In the genomic region with DNA sequence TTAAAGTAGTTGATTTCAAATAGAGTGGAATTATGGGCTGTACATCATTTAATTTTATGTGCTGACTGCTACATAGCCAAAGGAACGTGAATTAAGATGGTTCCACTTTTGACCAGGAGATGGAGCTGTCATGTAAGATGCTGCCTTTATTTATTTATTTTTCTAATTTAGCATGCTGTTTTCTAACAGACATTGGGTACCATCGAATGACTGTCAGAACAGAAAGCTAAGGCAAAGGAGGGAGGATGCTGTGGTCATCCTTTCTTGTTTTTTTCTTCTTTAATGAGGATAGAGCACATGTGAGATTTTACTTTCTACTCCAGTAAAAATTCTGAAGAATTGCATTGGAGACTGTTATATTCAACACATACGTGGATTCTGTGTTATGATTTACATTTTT, we compare ENCODE assay signal across 9 cellular contexts. TPM values are rescaled to one million over a fixed set of nuclear protein-coding genes. Genes with fewer than 3 reads are reported as not detected.
DNase-seq lines count a peak whose midpoint lies in the region; ATAC-seq and TF ChIP-seq lines count a peak whose summit lies in the region.
"Had no signal": no experiment of that assay in that cellular context is flagged by ENCODE, and none has a peak within 500 bp of the region (broad histone marks: within the 10 kb centered on the region; RNA-seq: fewer than 3 reads in every experiment).

A gene (plus strand): TSS at position 185 of the 400 bp plus-strand sequence. CDS start 56,410 bp downstream, outside the sequence.

- intact Hi-C loops in CD8-positive, alpha-beta T cell (cut with DNase I, micrococcal nuclease): no loop called here

- H3K9me3 Mint-ChIP-seq in CD8-positive, alpha-beta T cell: no peaks in the 10 kb centered on the region
- H3K9me3 Mint-ChIP-seq in progenitor cell of endocrine pancreas (ENCODE audit: low read depth): no peaks in the 10 kb centered on the region

- TF ChIP-seq CTCF in CD8-positive, alpha-beta T cell (IDR thresholded peaks at IDR 0.05): peak; percentile 26
- TF ChIP-seq CTCF in fibroblast of villous mesenchyme (IDR thresholded peaks at IDR 0.05; ENCODE audit: insufficient read depth, low read depth, low read length) (peak; percentile 63), progenitor cell of endocrine pancreas (IDR thresholded peaks at IDR 0.05; ENCODE audit: unreplicated experiment) (peak; percentile 87)

- no peak within 1 kb of the TSS for H3K4me3 ChIP-seq in CD8-positive, alpha-beta T cell (ENCODE audit: low read depth, low read length)
- no peak within 1 kb of the TSS for H3K4me3 ChIP-seq in fibroblast of villous mesenchyme (ENCODE audit: low read depth, low read length)
- H3K4me3 ChIP-seq: SJSA1 had no signal

- CTCF ChIA-PET in CD8-positive, alpha-beta T cell (lab: Charles Lee): interaction anchor here (0.6 to 1.6 kb wide), 3 partner anchors 19 to 596 kb away, joined by 3 to 6 read pairs (median 3); no protein-coding TSS in a partner anchor

- no peaks in the 10 kb centered on the region for H3K4me1 Mint-ChIP-seq in CD8-positive, alpha-beta T cell (ENCODE audit: low read depth)
- no peaks in the 10 kb centered on the region for H3K4me1 Mint-ChIP-seq in progenitor cell of endocrine pancreas (ENCODE audit: low read depth)

- no peak within 1 kb of the TSS for H3K27ac ChIP-seq in CD8-positive, alpha-beta T cell (ENCODE audit: low read depth, low read length)
- H3K27ac ChIP-seq: SJSA1 had no signal

- H3K27ac Mint-ChIP-seq in CD8-positive, alpha-beta T cell: no peak within 1 kb of the TSS
- H3K27ac Mint-ChIP-seq in progenitor cell of endocrine pancreas: no peak within 1 kb of the TSS

- no peaks in the 10 kb centered on the region for H3K27me3 ChIP-seq in CD8-positive, alpha-beta T cell (ENCODE audit: insufficient read depth, low read length)
- H3K27me3 ChIP-seq: SJSA1 had no signal

- H3K36me3 ChIP-seq in CD8-positive, alpha-beta T cell (ENCODE audit: insufficient read depth, low read length): no peaks in the 10 kb centered on the region
- H3K36me3 ChIP-seq: SJSA1 had no signal

- H3K4me3 Mint-ChIP-seq in CD8-positive, alpha-beta T cell: no peak within 1 kb of the TSS
- no peak within 1 kb of the TSS for H3K4me3 Mint-ChIP-seq in progenitor cell of endocrine pancreas (ENCODE audit: low read depth)

- DNase-seq in CD8-positive, alpha-beta T cell: no peak
- peak; percentile 19 for DNase-seq in KG1 (lab: John Stamatoyannopoulos, UW)
- peak; percentile 41 for DNase-seq in RPMI8226
- peak; percentile 51 for DNase-seq in fibroblast of villous mesenchyme (ENCODE audit: low read depth)
- DNase-seq in progenitor cell of endocrine pancreas (ENCODE audit: low spot score, unreplicated experiment): no peak

- POLR2A ChIA-PET in CD8-positive, alpha-beta T cell (lab: Charles Lee): no interaction called here

- H3K9me3 ChIP-seq in CD8-positive, alpha-beta T cell (ENCODE audit: low read length): no peaks in the 10 kb centered on the region
- H3K9me3 ChIP-seq: SJSA1 had no signal

- H3K27me3 Mint-ChIP-seq in CD8-positive, alpha-beta T cell (ENCODE audit: low read depth): no peaks in the 10 kb centered on the region
- H3K27me3 Mint-ChIP-seq in progenitor cell of endocrine pancreas: peaks cover 9% of the 10 kb centered on the region

- no peak for ATAC-seq in CD8-positive, alpha-beta T cell
- peak; percentile 82 for ATAC-seq in GM18870 (IDR thresholded peaks at IDR 0.05; ENCODE audit: unreplicated experiment)
- no peak for ATAC-seq in HG02678 (IDR thresholded peaks at IDR 0.05; ENCODE audit: unreplicated experiment)
- no peak for ATAC-seq in HG02571 (IDR thresholded peaks at IDR 0.05; ENCODE audit: unreplicated experiment)

- H3K4me1 ChIP-seq in CD8-positive, alpha-beta T cell (ENCODE audit: insufficient read depth, low read length): no peaks in the 10 kb centered on the region
- H3K4me1 ChIP-seq: SJSA1 had no signal

- H3K36me3 Mint-ChIP-seq in CD8-positive, alpha-beta T cell: no peaks in the 10 kb centered on the region
- no peaks in the 10 kb centered on the region for H3K36me3 Mint-ChIP-seq in progenitor cell of endocrine pancreas (ENCODE audit: insufficient read depth)

RNA-seq across cellular contexts. Expression of the gene that starts here (rescaled TPM):
- not detected for total RNA-seq in CD8-positive, alpha-beta T cell
- total RNA-seq in fibroblast of villous mesenchyme: 2.3 and 11.7 TPM in 2 replicates
- total RNA-seq in progenitor cell of endocrine pancreas: 0.86 and 1.0 TPM in 2 replicates

Comparison
In these comparisons a context has a peak if more than half of its experiments do, and no peak if none do; other contexts are left out.
1. DNase-seq: peak in KG1 (single experiment), RPMI8226 (single experiment) and fibroblast of villous mesenchyme (single experiment); none in CD8-positive, alpha-beta T cell (0 of 7) and progenitor cell of endocrine pancreas (single experiment).
2. CTCF ChIP-seq: peak in every context shown above with its lines; median percentile 87 in progenitor cell of endocrine pancreas; 63 in fibroblast of villous mesenchyme; 26 in CD8-positive, alpha-beta T cell.